Comparison of ENCODE assay signal across 26 cellular contexts in genomic region chr7:102469351-102469971, GRCh38. TPM values are rescaled to one million over a fixed set of nuclear protein-coding genes. Genes with fewer than 3 reads are reported as not detected.
A peak's percentile ranks its signal among the peaks of the same experiment; 100 is the strongest.
DNase-seq lines count a peak whose midpoint lies in the region; ATAC-seq, FAIRE-seq and TF ChIP-seq lines count a peak whose summit lies in the region.
"Had no signal": no experiment of that assay in that cellular context is flagged by ENCODE, and none has a peak within 500 bp of the region (broad histone marks: within the 10 kb centered on the region; RNA-seq: fewer than 3 reads in every experiment).

No MANE protein-coding gene starts in this region.

- intact Hi-C loops in natural killer cell (cut with micrococcal nuclease), result no loop called here
- intact Hi-C loops in K562 (cut with micrococcal nuclease), result no loop called here

- no peak overlapping the region for H3K4me2 ChIP-seq in K562 (ENCODE audit: insufficient read depth, low read length)
- H3K4me2 ChIP-seq in neuronal stem cell (ENCODE audit: insufficient read depth, low read length, poor library complexity, severe bottlenecking), result no peak overlapping the region
- H3K4me2 ChIP-seq: neural progenitor cell had no signal

- peaks cover 16% of the 10 kb centered on the region for H3K79me2 ChIP-seq in K562 (ENCODE audit: control insufficient read depth, insufficient read depth, low read length)

- H2BK5ac ChIP-seq in neuronal stem cell (ENCODE audit: low read length), result peak overlapping the region; percentile 24

- peaks cover 3% of the 10 kb centered on the region; the same call in 1 of the 2 replicates for H4K20me1 ChIP-seq in K562 (replicated peaks; ENCODE audit: control insufficient read depth, insufficient read depth, low read length)

- TF ChIP-seq CTCF in natural killer cell (IDR thresholded peaks at IDR 0.05), result no peak
- TF ChIP-seq CTCF in K562 (IDR thresholded peaks at IDR 0.05 in 2 of 3, conservative IDR thresholded peaks at IDR 0.05 in 1 of 3; ENCODE audit: insufficient read depth in 2 of 3, low read depth in 1 of 3, low read length in 3 of 3), result no peak

- H3K27ac Mint-ChIP-seq in natural killer cell treated with Interleukin-12 subunit alpha and Interleukin-12 subunit beta and Interleukin-15 and Interleukin-18, amount 100 ng/mL, for 72 hours, result no peak overlapping the region
- no peak overlapping the region for H3K27ac Mint-ChIP-seq in natural killer cell
- H3K27ac Mint-ChIP-seq: CD8-positive, alpha-beta T cell; neural progenitor cell had no signal

- H2AK5ac ChIP-seq in neuronal stem cell (ENCODE audit: low read depth, low read length), result no peak overlapping the region

- no peak for TF ChIP-seq RAD21 in K562 (CRISPR knock-in tag; conservative IDR thresholded peaks at IDR 0.05 in 1 of 2, IDR thresholded peaks at IDR 0.05 in 1 of 2)

- no peak overlapping the region for H3K18ac ChIP-seq in neuronal stem cell (ENCODE audit: low read length)

- CTCF ChIA-PET in K562 (lab: Yijun Ruan, JAX; ENCODE audit: low intra/inter-chr PET ratio), result no interaction called here

- H3K4me3 ChIP-seq in K562 (no peak overlapping the region), neuronal stem cell (ENCODE audit: low read length in 2 of 2) (no peak overlapping the region)
- H3K4me3 ChIP-seq: GM23248, neural progenitor cell, prostate gland, SJSA1, skin epidermis, testis had no signal

- no peak overlapping the region for H3K4me3 Mint-ChIP-seq in natural killer cell treated with Interleukin-12 subunit alpha and Interleukin-12 subunit beta and Interleukin-15 and Interleukin-18, amount 100 ng/mL, for 72 hours
- no peak overlapping the region for H3K4me3 Mint-ChIP-seq in natural killer cell
- H3K4me3 Mint-ChIP-seq: activated naive CD4-positive, alpha-beta T cell treated with anti-CD3 and anti-CD28 coated beads, Interleukin-2, amount 50 U/mL, for 24 hours; CD8-positive, alpha-beta T cell; neural progenitor cell had no signal

- no peak for FAIRE-seq in K562 (lab: Jason Lieb, UNC)
- FAIRE-seq: endothelial cell of umbilical vein, TTC549 had no signal

- DNase-seq in natural killer cell treated with Interleukin-12 subunit alpha and Interleukin-12 subunit beta and Interleukin-15 and Interleukin-18, amount 100 ng/mL, for 72 hours (ENCODE audit: low spot score), result peak; percentile 59
- DNase-seq in natural killer cell, result no peak
- DNase-seq in K562 (ENCODE audit: extremely low read depth in 1 of 4, low spot score in 3 of 4), result no peak
- no peak for DNase-seq in neuronal stem cell (ENCODE audit: low spot score)
- no peak for DNase-seq in stimulated activated naive CD4-positive, alpha-beta T cell treated with Interleukin-2 at 50 U/mL for 16 hours (lab: John Stamatoyannopoulos, UW)
- no peak for DNase-seq in 8988T
- DNase-seq: activated CD4-positive, alpha-beta T cell treated with anti-CD3 and anti-CD28 coated beads for 1 hour; activated CD8-positive, alpha-beta memory T cell treated with anti-CD3 and anti-CD28 coated beads for 24 hours; activated T-cell treated with anti-CD3 and anti-CD28 coated beads, Interleukin-2, amount 50 U/mL, for 1 hour; DMS153; GM23248; NCI-H1048; NCI-H187 treated with DMSO at 0.1 percent for 48 hours; NCI-H524 treated with DMSO at 0.1 percent for 48 hours; stimulated activated CD4-positive, alpha-beta T cell treated with anti-CD3 and anti-CD28 coated beads, Interleukin-1b, Interleukin-23, amount 100 ng/mL, for 48 hours; testis had no signal

- 0 out of 2 replicates have a peak, but pooled peaks have one; percentile 7 for TF ChIP-seq POLR2A in K562 (conservative IDR thresholded peaks at IDR 0.05)

- H2BK120ac ChIP-seq in neuronal stem cell (ENCODE audit: low read depth, low read length), result no peak overlapping the region

- H3K4ac ChIP-seq in neuronal stem cell (ENCODE audit: low read length), result no peak overlapping the region

- H3K9me3 ChIP-seq in K562 (replicated peaks; ENCODE audit: control insufficient read depth, insufficient read depth, low read depth, low read length) (no peaks in the 10 kb centered on the region), neuronal stem cell (replicated peaks in 1 of 2; ENCODE audit: control insufficient read depth in 2 of 2, insufficient read depth in 1 of 2, low read depth in 1 of 2, low read length in 2 of 2) (peaks cover 0 to 2% of the 10 kb centered on the region in 2 donors)
- H3K9me3 ChIP-seq: prostate gland, testis had no signal

- H3K4me1 ChIP-seq in K562 (replicated peaks in 1 of 2; ENCODE audit: control insufficient read depth in 2 of 2, insufficient read depth in 2 of 2, low read length in 2 of 2), result peaks cover 8 to 68% of the 10 kb centered on the region in 2 experiments; a peak in 3 of 5 replicates
- H3K4me1 ChIP-seq in neuronal stem cell (ENCODE audit: control insufficient read depth in 2 of 2, insufficient read depth in 1 of 2, low read depth in 1 of 2, low read length in 2 of 2), result peaks cover 3% of the 10 kb centered on the region in 2 donors
- H3K4me1 ChIP-seq: neural progenitor cell had no signal

- no peak overlapping the region for H4K8ac ChIP-seq in neuronal stem cell (ENCODE audit: low read depth, low read length)

- no peak overlapping the region for H4K91ac ChIP-seq in neuronal stem cell (ENCODE audit: low read depth, low read length, poor library complexity)

- no peak for ATAC-seq in natural killer cell treated with Interleukin-12 subunit alpha and Interleukin-12 subunit beta and Interleukin-15 and Interleukin-18, amount 100 ng/mL, for 72 hours
- ATAC-seq in natural killer cell, result no peak
- no peak for ATAC-seq in K562
- no peak for ATAC-seq in GM21381 (IDR thresholded peaks at IDR 0.05; ENCODE audit: unreplicated experiment)
- ATAC-seq: CD8-positive, alpha-beta T cell had no signal

- no peak overlapping the region for H3K27ac ChIP-seq in K562 (ENCODE audit: extremely low read depth, low read depth, low read length)
- H3K27ac ChIP-seq in neuronal stem cell (replicated peaks; ENCODE audit: low read length), result no peak overlapping the region
- H3K27ac ChIP-seq: GM23248, HL-60, neural progenitor cell, prostate gland, SJSA1, skin epidermis, testis had no signal

- no peak overlapping the region for H2BK12ac ChIP-seq in neuronal stem cell (ENCODE audit: low read length)

- no peak for TF ChIP-seq EP300 in K562 (IDR thresholded peaks at IDR 0.05; ENCODE audit: low read length)

- H3K27me3 ChIP-seq in K562 (ENCODE audit: control insufficient read depth in 2 of 2, insufficient read depth in 2 of 2, low read length in 2 of 2) (no peaks in the 10 kb centered on the region), neuronal stem cell (ENCODE audit: control insufficient read depth in 3 of 3, insufficient read depth in 3 of 3, low read depth in 1 of 3, low read length in 3 of 3) (no peaks in the 10 kb centered on the region)
- H3K27me3 ChIP-seq: neural progenitor cell, SJSA1, testis had no signal

- H3K14ac ChIP-seq in neuronal stem cell (ENCODE audit: low read length), result peak overlapping the region; percentile 21

- peaks cover 10 to 18% of the 10 kb centered on the region in 2 donors for H3K4me1 Mint-ChIP-seq in natural killer cell treated with Interleukin-12 subunit alpha and Interleukin-12 subunit beta and Interleukin-15 and Interleukin-18, amount 100 ng/mL, for 72 hours (ENCODE audit: low read depth in 2 of 2)
- H3K4me1 Mint-ChIP-seq in natural killer cell, result peaks cover 3 to 24% of the 10 kb centered on the region in 2 donors

- H3K9me1 ChIP-seq in K562 (ENCODE audit: control insufficient read depth, insufficient read depth, low read length), result peaks cover 5% of the 10 kb centered on the region

- H3K27me3 Mint-ChIP-seq in natural killer cell treated with Interleukin-12 subunit alpha and Interleukin-12 subunit beta and Interleukin-15 and Interleukin-18, amount 100 ng/mL, for 72 hours, result no peaks in the 10 kb centered on the region
- no peaks in the 10 kb centered on the region for H3K27me3 Mint-ChIP-seq in natural killer cell (ENCODE audit: low read depth in 2 of 2)
- H3K27me3 Mint-ChIP-seq: activated naive CD4-positive, alpha-beta T cell treated with anti-CD3 and anti-CD28 coated beads, Interleukin-2, amount 50 U/mL, for 24 hours had no signal

- WGBS in K562 (ENCODE audit: insufficient coverage, low coverage, missing lambda C conversion rate), result 92% methylated on average over 22 of the region's 24 CpGs
- no CpG with 5 or more reads among the region's 24 CpGs for WGBS in neuronal stem cell (ENCODE audit: extremely low coverage in 2 of 2, insufficient read length in 2 of 2, insufficient replicate concordance in 1 of 2), 2 donors

- no peak overlapping the region for H2AFZ ChIP-seq in K562 (ENCODE audit: low read depth, low read length)
- no peak overlapping the region for H2AFZ ChIP-seq in neuronal stem cell (ENCODE audit: low read length)
- H2AFZ ChIP-seq: GM23248, neural progenitor cell had no signal

- no peaks in the 10 kb centered on the region for H3K9me3 Mint-ChIP-seq in natural killer cell treated with Interleukin-12 subunit alpha and Interleukin-12 subunit beta and Interleukin-15 and Interleukin-18, amount 100 ng/mL, for 72 hours
- H3K9me3 Mint-ChIP-seq in natural killer cell, result no peaks in the 10 kb centered on the region
- H3K9me3 Mint-ChIP-seq: activated naive CD4-positive, alpha-beta T cell treated with anti-CD3 and anti-CD28 coated beads, Interleukin-2, amount 50 U/mL, for 24 hours; CD8-positive, alpha-beta T cell; neural progenitor cell had no signal

- in situ Hi-C loops in K562 (cut with MboI), result loop anchor here (25.0 kb wide), 2 partner anchors 93 to 193 kb away; partner anchors contain the start of genes POLR2J2, POLR2J3, SPDYE2 and SPDYE2B

- peaks cover 13% of the 10 kb centered on the region for H3K79me1 ChIP-seq in neuronal stem cell (ENCODE audit: low read depth, low read length)

- H3K36me3 ChIP-seq in K562 (ENCODE audit: control insufficient read depth, insufficient read depth, low read length) (peaks cover 72% of the 10 kb centered on the region; the same call in 2 of the 3 replicates), neuronal stem cell (replicated peaks in 1 of 2; ENCODE audit: control insufficient read depth in 2 of 2, insufficient read depth in 2 of 2, low read length in 2 of 2) (peaks cover 24 to 64% of the 10 kb centered on the region in 2 donors)
- H3K36me3 ChIP-seq: neural progenitor cell, prostate gland had no signal

- H3K36me3 Mint-ChIP-seq in natural killer cell treated with Interleukin-12 subunit alpha and Interleukin-12 subunit beta and Interleukin-15 and Interleukin-18, amount 100 ng/mL, for 72 hours, result no peaks in the 10 kb centered on the region
- no peaks in the 10 kb centered on the region for H3K36me3 Mint-ChIP-seq in natural killer cell

- H3K9ac ChIP-seq in K562 (ENCODE audit: insufficient read depth in 1 of 2, low read depth in 2 of 2, low read length in 2 of 2) (peak overlapping the region in 1 of 2 experiments; percentile 62; a peak in 2 of 4 replicates), neuronal stem cell (ENCODE audit: low read depth, low read length, poor library complexity) (peak overlapping the region; percentile 60)
- H3K9ac ChIP-seq: GM23248, neural progenitor cell had no signal

- POLR2A ChIA-PET in K562 (lab: Yijun Ruan, JAX), result no interaction called here

- H3K23ac ChIP-seq in neuronal stem cell (ENCODE audit: low read depth, low read length, poor library complexity), result peak overlapping the region; percentile 43

- no peak overlapping the region for H2BK15ac ChIP-seq in neuronal stem cell (ENCODE audit: low read length)

- BruUV-seq in K562 (replicated peaks; lab: Mats Ljungman, UMichigan), result no TSS peak

RNA-seq across cellular contexts. Expression of gene LRWD1, which starts 4.7 kb away (rescaled TPM):
- 10 to 100 TPM; 22.9 to 44.2 TPM for total RNA-seq in natural killer cell treated with Interleukin-12 subunit alpha and Interleukin-12 subunit beta and Interleukin-15 and Interleukin-18, amount 100 ng/mL, for 72 hours
- total RNA-seq in natural killer cell (10 to 100 TPM; 20.0 to 24.1 (median 20.4) TPM), K562 (2014; rRNA removed) (51.2 and 62.4 TPM in 2 replicates), K562 (2014; rRNA removed; fragmentation: Illumina TruSeq; extraction: Trizol) (14.1 and 21.3 TPM in 2 replicates), K562 (2015; rRNA removed; fragmentation: Illumina TruSeq; extraction: Trizol) (38.3 and 38.5 TPM in 2 replicates), K562 (2021) (64.7 and 66.0 TPM in 2 replicates)
- 20.9 and 70.7 TPM in 2 replicates for total RNA-seq in K562 (2011; cell fraction: chromatin; rRNA removed; ENCODE audit: low replicate concordance)
- total RNA-seq in K562 (2011; cell fraction: nucleolus; rRNA removed), result 74.0 and 78.4 TPM in 2 replicates
- total RNA-seq in K562 (2011; cell fraction: nucleoplasm; rRNA removed), result 23.7 and 31.9 TPM in 2 replicates
- polyA plus RNA-seq in K562 (2011; rRNA removed) (25.8 and 28.5 TPM in 2 replicates), K562 (2014; fragmentation: Illumina TruSeq; extraction: Trizol) (33.2 and 52.4 TPM in 2 replicates), K562 (2014; fragmentation: Nextera tagmentation; extraction: Ambion mirVana) (under 1 TPM; 0.61 to 0.78 TPM), K562 (2014; rRNA removed) (64.8 and 65.7 TPM in 2 replicates)
- 21.8 and 77.0 TPM in 2 replicates for polyA plus RNA-seq in K562 (2011; cell fraction: cytosol; rRNA removed)
- polyA plus RNA-seq in K562 (2011; cell fraction: nucleus; rRNA removed), result 35.4 and 76.1 TPM in 2 replicates
- polyA plus RNA-seq in K562 (2012), result 42.1 and 48.6 TPM in 2 replicates
- polyA minus RNA-seq in K562 (2011; rRNA and poly(A)+ RNA removed), result 11.1 and 23.2 TPM in 2 replicates
- polyA minus RNA-seq in K562 (2011; cell fraction: cytosol; rRNA and poly(A)+ RNA removed), result 28.3 and 46.6 TPM in 2 replicates
- 19.7 and 29.1 TPM in 2 replicates for polyA minus RNA-seq in K562 (2011; cell fraction: nucleus; rRNA and poly(A)+ RNA removed)
- 11.0 TPM for polyA plus RNA-seq in neuronal stem cell (2013, experiment 1 of 2)
- 11.6 TPM for polyA plus RNA-seq in neuronal stem cell (2013, experiment 2 of 2)

RNA-seq across cellular contexts. Expression of gene ALKBH4, which starts 4.8 kb away (rescaled TPM):
- total RNA-seq in natural killer cell treated with Interleukin-12 subunit alpha and Interleukin-12 subunit beta and Interleukin-15 and Interleukin-18, amount 100 ng/mL, for 72 hours, result 10 to 100 TPM in 1 of 2 donors, 1 to 10 TPM in 1; 7.8 to 19.3 TPM
- 1 to 10 TPM; 4.1 to 9.2 (median 9.1) TPM for total RNA-seq in natural killer cell
- 4.3 and 16.0 TPM in 2 replicates for total RNA-seq in K562 (2011; cell fraction: chromatin; rRNA removed; ENCODE audit: low replicate concordance)
- total RNA-seq in K562 (2011; cell fraction: nucleolus; rRNA removed), result 9.1 and 10.8 TPM in 2 replicates
- total RNA-seq in K562 (2011; cell fraction: nucleoplasm; rRNA removed), result 6.9 and 7.2 TPM in 2 replicates
- 21.4 and 41.5 TPM in 2 replicates for total RNA-seq in K562 (2014; rRNA removed)
- 5.7 and 7.2 TPM in 2 replicates for total RNA-seq in K562 (2014; rRNA removed; fragmentation: Illumina TruSeq; extraction: Trizol)
- 13.5 and 15.2 TPM in 2 replicates for total RNA-seq in K562 (2015; rRNA removed; fragmentation: Illumina TruSeq; extraction: Trizol)
- 18.5 and 19.6 TPM in 2 replicates for total RNA-seq in K562 (2021)
- 4.6 and 4.7 TPM in 2 replicates for polyA plus RNA-seq in K562 (2011; rRNA removed)
- polyA plus RNA-seq in K562 (2011; cell fraction: cytosol; rRNA removed), result 6.4 and 21.6 TPM in 2 replicates
- 3.5 and 6.3 TPM in 2 replicates for polyA plus RNA-seq in K562 (2011; cell fraction: nucleus; rRNA removed)
- 10.7 and 13.3 TPM in 2 replicates for polyA plus RNA-seq in K562 (2012)
- 7.1 and 10.0 TPM in 2 replicates for polyA plus RNA-seq in K562 (2014; fragmentation: Illumina TruSeq; extraction: Trizol)
- 10 to 100 TPM in 1 of 2 experiments, 1 to 10 TPM in 1; 6.7 to 11.8 TPM for polyA plus RNA-seq in K562 (2014; fragmentation: Nextera tagmentation; extraction: Ambion mirVana)
- polyA plus RNA-seq in K562 (2014; rRNA removed), result 13.8 and 18.1 TPM in 2 replicates
- 1.5 and 2.0 TPM in 2 replicates for polyA minus RNA-seq in K562 (2011; rRNA and poly(A)+ RNA removed)
- 3.6 and 6.6 TPM in 2 replicates for polyA minus RNA-seq in K562 (2011; cell fraction: cytosol; rRNA and poly(A)+ RNA removed)
- polyA minus RNA-seq in K562 (2011; cell fraction: nucleus; rRNA and poly(A)+ RNA removed), result 3.4 and 3.9 TPM in 2 replicates
- 13.2 TPM for polyA plus RNA-seq in neuronal stem cell (2013, experiment 1 of 2)
- 13.2 TPM for polyA plus RNA-seq in neuronal stem cell (2013, experiment 2 of 2)

RNA-seq across cellular contexts. Expression of gene POLR2J, which starts 9.3 kb away (rescaled TPM):
- total RNA-seq in natural killer cell treated with Interleukin-12 subunit alpha and Interleukin-12 subunit beta and Interleukin-15 and Interleukin-18, amount 100 ng/mL, for 72 hours, result 10 to 100 TPM; 56.9 to 57.6 TPM
- total RNA-seq in natural killer cell (10 to 100 TPM; 35.3 to 44.5 (median 44.5) TPM), K562 (2014; rRNA removed) (132 and 160 TPM in 2 replicates), K562 (2014; rRNA removed; fragmentation: Illumina TruSeq; extraction: Trizol) (70.3 and 80.8 TPM in 2 replicates), K562 (2015; rRNA removed; fragmentation: Illumina TruSeq; extraction: Trizol) (141 TPM in 2 replicates), K562 (2021) (97.8 and 104 TPM in 2 replicates)
- total RNA-seq in K562 (2011; cell fraction: chromatin; rRNA removed; ENCODE audit: low replicate concordance), result 11.0 and 31.6 TPM in 2 replicates
- total RNA-seq in K562 (2011; cell fraction: nucleolus; rRNA removed), result 83.9 and 98.7 TPM in 2 replicates
- 48.7 and 61.8 TPM in 2 replicates for total RNA-seq in K562 (2011; cell fraction: nucleoplasm; rRNA removed)
- polyA plus RNA-seq in K562 (2011; rRNA removed) (84.6 and 113 TPM in 2 replicates), K562 (2014; fragmentation: Illumina TruSeq; extraction: Trizol) (220 and 231 TPM in 2 replicates), K562 (2014; fragmentation: Nextera tagmentation; extraction: Ambion mirVana) (10 to 100 TPM; 32.3 to 85.8 TPM), K562 (2014; rRNA removed) (175 and 180 TPM in 2 replicates)
- polyA plus RNA-seq in K562 (2011; cell fraction: cytosol; rRNA removed), result 138 and 266 TPM in 2 replicates
- 45.6 and 63.7 TPM in 2 replicates for polyA plus RNA-seq in K562 (2011; cell fraction: nucleus; rRNA removed)
- 130 and 185 TPM in 2 replicates for polyA plus RNA-seq in K562 (2012)
- polyA minus RNA-seq in K562 (2011; rRNA and poly(A)+ RNA removed), result 17.4 and 27.2 TPM in 2 replicates
- polyA minus RNA-seq in K562 (2011; cell fraction: cytosol; rRNA and poly(A)+ RNA removed), result 16.4 and 17.5 TPM in 2 replicates
- polyA minus RNA-seq in K562 (2011; cell fraction: nucleus; rRNA and poly(A)+ RNA removed), result 51.5 and 65.8 TPM in 2 replicates
- 136 TPM for polyA plus RNA-seq in neuronal stem cell (2013, experiment 1 of 2)
- polyA plus RNA-seq in neuronal stem cell (2013, experiment 2 of 2), result 136 TPM

RNA-seq across cellular contexts. Expression of gene ORAI2, which starts 36.1 kb away (rescaled TPM):
- 10 to 100 TPM; 56.5 to 70.4 TPM for total RNA-seq in natural killer cell treated with Interleukin-12 subunit alpha and Interleukin-12 subunit beta and Interleukin-15 and Interleukin-18, amount 100 ng/mL, for 72 hours
- 10 to 100 TPM; 39.1 to 55.0 (median 41.3) TPM for total RNA-seq in natural killer cell
- total RNA-seq in K562 (2011; cell fraction: chromatin; rRNA removed; ENCODE audit: low replicate concordance), result 18.4 and 52.2 TPM in 2 replicates
- 30.3 and 37.7 TPM in 2 replicates for total RNA-seq in K562 (2011; cell fraction: nucleolus; rRNA removed)
- 25.7 and 31.2 TPM in 2 replicates for total RNA-seq in K562 (2011; cell fraction: nucleoplasm; rRNA removed)
- total RNA-seq in K562 (2014; rRNA removed), result 18.3 and 23.1 TPM in 2 replicates
- total RNA-seq in K562 (2014; rRNA removed; fragmentation: Illumina TruSeq; extraction: Trizol), result 4.0 and 4.1 TPM in 2 replicates
- total RNA-seq in K562 (2015; rRNA removed; fragmentation: Illumina TruSeq; extraction: Trizol), result 9.0 and 9.2 TPM in 2 replicates
- total RNA-seq in K562 (2021), result 23.5 and 27.7 TPM in 2 replicates
- 14.3 and 16.0 TPM in 2 replicates for polyA plus RNA-seq in K562 (2011; rRNA removed)
- 32.8 and 91.3 TPM in 2 replicates for polyA plus RNA-seq in K562 (2011; cell fraction: cytosol; rRNA removed)
- 5.5 and 11.5 TPM in 2 replicates for polyA plus RNA-seq in K562 (2011; cell fraction: nucleus; rRNA removed)
- 34.3 and 36.5 TPM in 2 replicates for polyA plus RNA-seq in K562 (2012)
- 7.7 and 18.6 TPM in 2 replicates for polyA plus RNA-seq in K562 (2014; fragmentation: Illumina TruSeq; extraction: Trizol)
- 1 to 10 TPM; 1.1 to 2.0 TPM for polyA plus RNA-seq in K562 (2014; fragmentation: Nextera tagmentation; extraction: Ambion mirVana)
- 16.7 and 18.9 TPM in 2 replicates for polyA plus RNA-seq in K562 (2014; rRNA removed)
- polyA minus RNA-seq in K562 (2011; rRNA and poly(A)+ RNA removed), result 11.4 and 21.4 TPM in 2 replicates
- 35.3 and 38.1 TPM in 2 replicates for polyA minus RNA-seq in K562 (2011; cell fraction: cytosol; rRNA and poly(A)+ RNA removed)
- polyA minus RNA-seq in K562 (2011; cell fraction: nucleus; rRNA and poly(A)+ RNA removed), result 4.0 and 4.6 TPM in 2 replicates
- polyA plus RNA-seq in neuronal stem cell (2013, experiment 1 of 2), result 31.9 TPM
- polyA plus RNA-seq in neuronal stem cell (2013, experiment 2 of 2), result 32.2 TPM

RNA-seq across cellular contexts. Expression of gene RASA4B, which starts 48.1 kb away (rescaled TPM):
- total RNA-seq in natural killer cell treated with Interleukin-12 subunit alpha and Interleukin-12 subunit beta and Interleukin-15 and Interleukin-18, amount 100 ng/mL, for 72 hours, result 10 to 100 TPM in 1 of 2 donors, under 1 TPM in 1; 0.48 to 23.4 TPM
- total RNA-seq in natural killer cell, result 10 to 100 TPM in 2 of 3 donors, 1 to 10 TPM in 1; 2.4 to 14.3 (median 12.3) TPM
- total RNA-seq in K562 (2011; cell fraction: chromatin; rRNA removed; ENCODE audit: low replicate concordance), result 12.1 and 23.0 TPM in 2 replicates
- 8.4 and 13.2 TPM in 2 replicates for total RNA-seq in K562 (2011; cell fraction: nucleolus; rRNA removed)
- 11.2 and 14.5 TPM in 2 replicates for total RNA-seq in K562 (2011; cell fraction: nucleoplasm; rRNA removed)
- 0.73 and 1.8 TPM in 2 replicates for total RNA-seq in K562 (2014; rRNA removed)
- total RNA-seq in K562 (2014; rRNA removed; fragmentation: Illumina TruSeq; extraction: Trizol), result 0.19 and 0.69 TPM in 2 replicates
- total RNA-seq in K562 (2015; rRNA removed; fragmentation: Illumina TruSeq; extraction: Trizol), result 0.94 and 1.4 TPM in 2 replicates
- 2.9 and 3.5 TPM in 2 replicates for total RNA-seq in K562 (2021)
- polyA plus RNA-seq in K562 (2011; rRNA removed), result 1.5 and 3.3 TPM in 2 replicates
- polyA plus RNA-seq in K562 (2011; cell fraction: cytosol; rRNA removed), result 2.1 and 2.8 TPM in 2 replicates
- 13.0 and 14.1 TPM in 2 replicates for polyA plus RNA-seq in K562 (2011; cell fraction: nucleus; rRNA removed)
- polyA plus RNA-seq in K562 (2012), result 3.9 and 6.8 TPM in 2 replicates
- 1.5 and 2.6 TPM in 2 replicates for polyA plus RNA-seq in K562 (2014; fragmentation: Illumina TruSeq; extraction: Trizol)
- polyA plus RNA-seq in K562 (2014; fragmentation: Nextera tagmentation; extraction: Ambion mirVana), result under 1 TPM in 1 of 2 experiments, not detected in 1; 0.01 TPM
- 2.4 and 2.5 TPM in 2 replicates for polyA plus RNA-seq in K562 (2014; rRNA removed)
- 1.4 and 1.6 TPM in 2 replicates for polyA minus RNA-seq in K562 (2011; rRNA and poly(A)+ RNA removed)
- 2.8 TPM in 1 of 2 replicates, not detected in the other for polyA minus RNA-seq in K562 (2011; cell fraction: cytosol; rRNA and poly(A)+ RNA removed)
- polyA minus RNA-seq in K562 (2011; cell fraction: nucleus; rRNA and poly(A)+ RNA removed), result 2.6 and 3.1 TPM in 2 replicates
- polyA plus RNA-seq in neuronal stem cell (2013, experiment 1 of 2), result 9.5 TPM
- polyA plus RNA-seq in neuronal stem cell (2013, experiment 2 of 2), result 9.5 TPM
